19 cellular contexts compared by ENCODE assay signal in genomic region chr4:22458112-22458511, GRCh38. TPM values are rescaled to one million over a fixed set of nuclear protein-coding genes. Genes with fewer than 3 reads are reported as not detected.
DNase-seq lines count a peak whose midpoint lies in the region; ATAC-seq, FAIRE-seq and TF ChIP-seq lines count a peak whose summit lies in the region.
"Had no signal": no experiment of that assay in that cellular context is flagged by ENCODE, and none has a peak within 500 bp of the region (broad histone marks: within the 10 kb centered on the region; RNA-seq: fewer than 3 reads in every experiment).

No MANE protein-coding gene starts in this region.

- H3K36me3 ChIP-seq in kidney (ENCODE audit: control insufficient read depth in 1 of 2, insufficient read depth in 2 of 2, low read length in 2 of 2): no peaks in the 10 kb centered on the region
- H3K36me3 ChIP-seq: left lung had no signal

- no peak overlapping the region for H3K4me3 ChIP-seq in kidney (ENCODE audit: low read length in 2 of 2)
- H3K4me3 ChIP-seq: heart right ventricle, left lung had no signal

- TF ChIP-seq CTCF in kidney (IDR thresholded peaks at IDR 0.05; ENCODE audit: borderline replicate concordance, extremely low read depth, insufficient read depth): no peak

- ATAC-seq in HG03460 (IDR thresholded peaks at IDR 0.05; ENCODE audit: unreplicated experiment): no peak
- ATAC-seq in HG02852 (IDR thresholded peaks at IDR 0.05; ENCODE audit: unreplicated experiment): no peak
- ATAC-seq: heart right ventricle, left lung had no signal

- no peaks in the 10 kb centered on the region for H3K9me3 ChIP-seq in kidney (ENCODE audit: control insufficient read depth in 1 of 2, low read length in 2 of 2)
- H3K9me3 ChIP-seq: heart right ventricle, left lung had no signal

- no peak for FAIRE-seq in kidney (lab: Jason Lieb, UNC)
- FAIRE-seq: astrocyte, colon, endothelial cell of umbilical vein had no signal

- no peak overlapping the region for H3K27ac ChIP-seq in kidney (ENCODE audit: low read depth in 2 of 2, low read length in 2 of 2)
- H3K27ac ChIP-seq: heart right ventricle, left lung had no signal

- no peak overlapping the region for H3K9ac ChIP-seq in kidney (ENCODE audit: low read length in 2 of 2)

- peak; percentile 81 for DNase-seq in DMS79 (lab: John Stamatoyannopoulos, UW)
- peak; percentile 25 for DNase-seq in M059J (ENCODE audit: low read depth)
- peak; percentile 77 for DNase-seq in SK-N-DZ (ENCODE audit: low spot score)
- DNase-seq in myocyte (ENCODE audit: low read depth): peak; percentile 82
- no peak for DNase-seq in mucosa of gallbladder (ENCODE audit: low spot score)
- no peak for DNase-seq in kidney
- DNase-seq: activated CD8-positive, alpha-beta memory T cell treated with anti-CD3 and anti-CD28 coated beads, Interleukin-2, amount 50 U/mL, for 48 hours; activated naive CD4-positive, alpha-beta T cell treated with anti-CD3 and anti-CD28 coated beads for 36 hours; heart right ventricle; left lung; naive B cell; NCI-H2029 treated with DMSO at 0.1 percent for 48 hours; SHP77 treated with DMSO at 0.1 percent for 48 hours; T-helper 9 cell had no signal

- H3K4me1 ChIP-seq in kidney (ENCODE audit: control insufficient read depth in 1 of 2, insufficient read depth in 1 of 2, low read depth in 1 of 2, low read length in 2 of 2): peaks cover 2 to 6% of the 10 kb centered on the region in 2 donors
- H3K4me1 ChIP-seq: left lung had no signal

- intact Hi-C loops in kidney (cut with DNase I): no loop called here

RNA-seq across cellular contexts. Expression of gene ADGRA3, which starts 57.8 kb away (rescaled TPM):
- 16.1 and 22.4 TPM in 2 replicates for total RNA-seq in M059J (2014; rRNA removed; shearing (Covaris generic))
- polyA plus RNA-seq in SK-N-DZ (2014; cell fraction: cytosol; rRNA removed): 51.7 and 53.5 TPM in 2 replicates
- 115 and 182 TPM in 2 replicates for polyA plus RNA-seq in SK-N-DZ (2014; cell fraction: nucleus; rRNA removed)
- total RNA-seq in myocyte (40.8 and 53.2 TPM in 2 replicates), mucosa of gallbladder (26.2 TPM), kidney (28.7 TPM)
- polyA plus RNA-seq in myocyte (2012): 19.5 TPM
- polyA plus RNA-seq in kidney (ENCODE audit: insufficient read depth, low read depth, low replicate concordance): 8.2 TPM

Comparison
In these comparisons a context has a peak if more than half of its experiments do, and no peak if none do; other contexts are left out.
1. DNase-seq: peak in DMS79 (single experiment), M059J (single experiment), SK-N-DZ (single experiment) and myocyte (single experiment); none in mucosa of gallbladder (single experiment) and kidney (single experiment).